In genomic region chr3:69012836-69013255, GRCh38 we compare ENCODE assay signal across 8 cellular contexts. TPM values are rescaled to one million over a fixed set of nuclear protein-coding genes. Genes with fewer than 3 reads are reported as not detected.
DNase-seq lines count a peak whose midpoint lies in the region; ATAC-seq and TF ChIP-seq lines count a peak whose summit lies in the region.

No MANE protein-coding gene starts in this region.

- H3K4me3 ChIP-seq in CD8-positive, alpha-beta T cell (ENCODE audit: low read depth, low read length): peak overlapping the region; percentile 76
- peak overlapping the region; percentile 74 for H3K4me3 ChIP-seq in fibroblast of the aortic adventitia (ENCODE audit: low read depth, low read length)

- no peaks in the 10 kb centered on the region for H3K27me3 ChIP-seq in CD8-positive, alpha-beta T cell (ENCODE audit: insufficient read depth, low read length)

- H3K27ac Mint-ChIP-seq in CD8-positive, alpha-beta T cell: peak overlapping the region; percentile 87
- H3K27ac Mint-ChIP-seq in nephron: peak overlapping the region; percentile 79 to 94 (median 81)

- CTCF ChIA-PET in CD8-positive, alpha-beta T cell (lab: Charles Lee): interaction anchor here (0.8 to 2.7 kb wide), 3 partner anchors 12 to 32 kb away, joined by 3 to 9 read pairs (median 4); no protein-coding TSS in a partner anchor

- no peaks in the 10 kb centered on the region for H3K36me3 ChIP-seq in CD8-positive, alpha-beta T cell (ENCODE audit: insufficient read depth, low read length)

- peak overlapping the region; percentile 88 for H3K4me3 Mint-ChIP-seq in CD8-positive, alpha-beta T cell
- H3K4me3 Mint-ChIP-seq in nephron: peak overlapping the region; percentile 88 to 96 (median 94)

- H3K4me1 Mint-ChIP-seq in CD8-positive, alpha-beta T cell (ENCODE audit: low read depth): peaks cover 26% of the 10 kb centered on the region
- H3K4me1 Mint-ChIP-seq in nephron: peaks cover 34% of the 10 kb centered on the region

- no peak for TF ChIP-seq CTCF in CD8-positive, alpha-beta T cell (IDR thresholded peaks at IDR 0.05)
- TF ChIP-seq CTCF in fibroblast of the aortic adventitia (IDR thresholded peaks at IDR 0.05; ENCODE audit: insufficient read depth, low read length) (peak; percentile 19), nephron (IDR thresholded peaks at IDR 0.05; ENCODE audit: unreplicated experiment in 3 of 3) (no peak)

- H3K9me3 ChIP-seq in CD8-positive, alpha-beta T cell (ENCODE audit: low read length): no peaks in the 10 kb centered on the region

- no peak for ATAC-seq in CD8-positive, alpha-beta T cell
- ATAC-seq in GM19351 (IDR thresholded peaks at IDR 0.05; ENCODE audit: unreplicated experiment) (peak; percentile 43), HG03442 (IDR thresholded peaks at IDR 0.05; ENCODE audit: unreplicated experiment) (peak; percentile 36)

- intact Hi-C loops in CD8-positive, alpha-beta T cell (cut with DNase I, micrococcal nuclease): loop anchor here (1.0 to 5.0 kb wide), 3 partner anchors 39 to 94 kb away; partner anchors contain the start of genes ARL6IP5 (in 2 of the 2), UBA3 (in 2 of the 2) and TMF1 (in 1 of the 2)

- no peaks in the 10 kb centered on the region for H3K9me3 Mint-ChIP-seq in CD8-positive, alpha-beta T cell
- no peaks in the 10 kb centered on the region for H3K9me3 Mint-ChIP-seq in nephron

- no peaks in the 10 kb centered on the region for H3K27me3 Mint-ChIP-seq in CD8-positive, alpha-beta T cell (ENCODE audit: low read depth)
- H3K27me3 Mint-ChIP-seq in nephron (ENCODE audit: low read depth): no peaks in the 10 kb centered on the region

- H3K27ac ChIP-seq in CD8-positive, alpha-beta T cell (ENCODE audit: low read depth, low read length): no peak overlapping the region

- POLR2A ChIA-PET in CD8-positive, alpha-beta T cell (lab: Charles Lee): interaction anchor here (0.9 to 1.3 kb wide), 4 partner anchors 11 to 73 kb away, joined by 3 read pairs; partner anchors contain the start of gene TMF1

- peaks cover 6% of the 10 kb centered on the region for H3K4me1 ChIP-seq in CD8-positive, alpha-beta T cell (ENCODE audit: insufficient read depth, low read length)

- peaks cover 16% of the 10 kb centered on the region for H3K36me3 Mint-ChIP-seq in CD8-positive, alpha-beta T cell
- peaks cover 15% of the 10 kb centered on the region for H3K36me3 Mint-ChIP-seq in nephron (ENCODE audit: low read depth)

- DNase-seq in CD8-positive, alpha-beta T cell: peak in 1 of 7 experiments; percentile 27
- peak; percentile 32 to 34 for DNase-seq in activated CD4-positive, alpha-beta T cell treated with anti-CD3 and anti-CD28 coated beads, Interleukin-2, amount 50 U/mL, for 48 hours
- DNase-seq in fibroblast of the aortic adventitia (ENCODE audit: low read depth) (peak; percentile 45), NCI-H1694 (lab: John Stamatoyannopoulos, UW) (no peak), dedifferentiated amniotic fluid mesenchymal stem cell (ENCODE audit: extremely low spot score) (no peak)

RNA-seq across cellular contexts. Expression of gene EOGT, which starts 0.6 kb away (rescaled TPM):
- total RNA-seq in CD8-positive, alpha-beta T cell: 10 to 100 TPM in 1 of 2 experiments, 1 to 10 TPM in 1; 9.9 to 15.2 TPM
- 26.7 and 41.6 TPM in 2 replicates for total RNA-seq in fibroblast of the aortic adventitia (ENCODE audit: low replicate concordance)

RNA-seq across cellular contexts. Expression of gene TMF1, which starts 39.3 kb away (rescaled TPM):
- 100 to 1,000 TPM in 1 of 2 experiments, 10 to 100 TPM in 1; 97.9 to 103 TPM for total RNA-seq in CD8-positive, alpha-beta T cell
- total RNA-seq in fibroblast of the aortic adventitia (ENCODE audit: low replicate concordance): 41.0 and 50.9 TPM in 2 replicates

Comparison
In these comparisons a context has a peak if more than half of its experiments do, and no peak if none do; other contexts are left out.
1. DNase-seq: peak in activated CD4-positive, alpha-beta T cell treated with anti-CD3 and anti-CD28 coated beads, Interleukin-2, amount 50 U/mL, for 48 hours (2 of 2) and fibroblast of the aortic adventitia (single experiment); none in NCI-H1694 (single experiment) and dedifferentiated amniotic fluid mesenchymal stem cell (single experiment).